ENCODE assay signal across 12 cellular contexts in genomic region chr16:73214825-73215481, GRCh38.
A peak's percentile ranks its signal among the peaks of the same experiment; 100 is the strongest.
DNase-seq lines count a peak whose midpoint lies in the region; ATAC-seq and TF ChIP-seq lines count a peak whose summit lies in the region.
"Had no signal": no experiment of that assay in that cellular context is flagged by ENCODE, and none has a peak within 500 bp of the region (broad histone marks: within the 10 kb centered on the region; RNA-seq: fewer than 3 reads in every experiment).

No MANE protein-coding gene starts in this region.

- CTCF ChIA-PET in Calu3 (lab: Charles Lee) = interaction anchor here (0.6 to 0.7 kb wide), 2 partner anchors 226 to 1146 kb away, joined by 3 to 9 read pairs; no protein-coding TSS in a partner anchor

- intact Hi-C loops in Calu3 (cut with micrococcal nuclease; ENCODE audit: unreplicated experiment) = no loop called here

- no peak overlapping the region for H3K4me3 ChIP-seq in AG09309 (ENCODE audit: control insufficient read depth, low read depth, low read length)

- no peak overlapping the region for H3K4me3 Mint-ChIP-seq in endothelial cell (ENCODE audit: unreplicated experiment)
- no peak overlapping the region for H3K4me3 Mint-ChIP-seq in Calu3 (ENCODE audit: low read depth, unreplicated experiment)
- H3K4me3 Mint-ChIP-seq: activated naive CD8-positive, alpha-beta T cell had no signal

- BruUV-seq in Calu3 (replicated peaks; lab: Mats Ljungman, UMichigan) = no TSS peak

- H3K9me3 Mint-ChIP-seq in endothelial cell (ENCODE audit: unreplicated experiment) (no peaks in the 10 kb centered on the region), Calu3 (ENCODE audit: low read depth, unreplicated experiment) (no peaks in the 10 kb centered on the region)

- no peaks in the 10 kb centered on the region for H3K4me1 Mint-ChIP-seq in endothelial cell (ENCODE audit: unreplicated experiment)
- peaks cover 14% of the 10 kb centered on the region for H3K4me1 Mint-ChIP-seq in Calu3 (ENCODE audit: low read depth, unreplicated experiment)

- H3K36me3 Mint-ChIP-seq in endothelial cell (ENCODE audit: low read depth, unreplicated experiment) (no peaks in the 10 kb centered on the region), Calu3 (ENCODE audit: insufficient read depth, unreplicated experiment) (no peaks in the 10 kb centered on the region)
- H3K36me3 Mint-ChIP-seq: activated naive CD8-positive, alpha-beta T cell had no signal

- no peak for TF ChIP-seq CTCF in AG09309 (IDR thresholded peaks at IDR 0.05; ENCODE audit: control insufficient read depth, insufficient read depth, low read depth, low read length, missing control alignments)
- no peak for TF ChIP-seq CTCF in endothelial cell (IDR thresholded peaks at IDR 0.05; ENCODE audit: unreplicated experiment)
- TF ChIP-seq CTCF in Calu3 (IDR thresholded peaks at IDR 0.05; ENCODE audit: unreplicated experiment) = no peak

- DNase-seq in AG09309 (ENCODE audit: low read depth) (peak; percentile 99), NCI-H1694 (lab: John Stamatoyannopoulos, UW) (peak; percentile 25), endothelial cell (ENCODE audit: low spot score) (no peak), non-pigmented ciliary epithelial cell (ENCODE audit: low read depth) (peak; percentile 56), T-helper 1 cell (no peak), NCI-H524 treated with DMSO at 0.1 percent for 48 hours (lab: John Stamatoyannopoulos, UW) (no peak), Calu3 (no peak)
- DNase-seq: GF-D8, NCI-H1417 treated with DMSO at 0.1 percent for 48 hours, T-helper 2 cell had no signal

- H3K27me3 Mint-ChIP-seq in endothelial cell (ENCODE audit: unreplicated experiment) (no peaks in the 10 kb centered on the region), Calu3 (ENCODE audit: unreplicated experiment) (no peaks in the 10 kb centered on the region)

- ATAC-seq in GM21786 (IDR thresholded peaks at IDR 0.05; ENCODE audit: unreplicated experiment) = no peak

- H3K27ac Mint-ChIP-seq in endothelial cell (ENCODE audit: unreplicated experiment) (peak overlapping the region; percentile 22), Calu3 (ENCODE audit: unreplicated experiment) (no peak overlapping the region)
- H3K27ac Mint-ChIP-seq: activated naive CD8-positive, alpha-beta T cell had no signal

Comparison
In these comparisons a context has a peak if more than half of its experiments do, and no peak if none do; other contexts are left out.
1. DNase-seq: peak in AG09309 (single experiment), NCI-H1694 (single experiment) and non-pigmented ciliary epithelial cell (single experiment); none in endothelial cell (single experiment), T-helper 1 cell (0 of 5), NCI-H524 treated with DMSO at 0.1 percent for 48 hours (single experiment) and Calu3 (single experiment).